ENCODE assay signal across 31 cellular contexts in the genomic region with DNA sequence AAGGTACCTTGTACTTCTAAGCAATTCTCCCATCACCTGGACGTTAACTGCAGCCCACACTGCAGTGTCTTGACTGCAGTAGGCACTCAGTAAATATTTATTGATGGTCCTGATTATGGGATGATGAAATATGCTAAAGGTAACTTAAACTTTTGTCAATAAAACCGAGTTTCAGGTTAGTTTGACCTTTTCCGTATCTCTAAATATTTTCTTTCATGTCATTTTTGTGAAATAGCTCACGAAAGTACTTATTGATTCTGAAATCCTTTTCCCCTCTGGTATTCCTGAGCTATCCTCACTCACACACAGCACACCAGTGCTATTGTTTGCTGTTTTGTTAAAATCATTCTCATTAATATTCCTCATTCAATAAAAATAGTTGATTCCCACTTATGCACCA.
"Had no signal": no experiment of that assay in that cellular context is flagged by ENCODE, and none has a peak within 500 bp of the region (broad histone marks: within the 10 kb centered on the region; RNA-seq: fewer than 3 reads in every experiment).

No MANE protein-coding gene starts in this region.

- H3K27ac ChIP-seq: adrenal gland, body of pancreas, epithelial cell of prostate, esophagus squamous epithelium, WERI-Rb-1 had no signal

- H3K4me1 ChIP-seq: adrenal gland, body of pancreas, esophagus squamous epithelium had no signal

- ATAC-seq: activated CD4-positive, alpha-beta T cell treated with anti-CD3 and anti-CD28 coated beads for 36 hours; activated CD8-positive, alpha-beta memory T cell treated with anti-CD3 and anti-CD28 coated beads, Interleukin-2, amount 10 ng/mL, durations not matched to agents 7 days and 5 days; activated CD8-positive, alpha-beta T cell treated with anti-CD3 and anti-CD28 coated beads, Interleukin-2, amount 10 ng/mL, durations not matched to agents 7 days and 5 days; activated naive CD8-positive, alpha-beta T cell treated with anti-CD3 and anti-CD28 coated beads, Interleukin-2, amount 50 U/mL, for 24 hours; body of pancreas; T-helper 17 cell had no signal

- H3K36me3 ChIP-seq: adrenal gland, esophagus squamous epithelium, WERI-Rb-1 had no signal

- FAIRE-seq: colon, endometrium, endothelial cell of umbilical vein, frontal cortex had no signal

- H3K9me3 ChIP-seq: body of pancreas had no signal

- H3K4me3 ChIP-seq: adrenal gland, body of pancreas, esophagus squamous epithelium had no signal

- H3K27me3 ChIP-seq: adrenal gland, body of pancreas, esophagus squamous epithelium had no signal

- DNase-seq: activated CD4-positive, alpha-beta memory T cell treated with anti-CD3 and anti-CD28 coated beads for 36 hours; activated CD4-positive, alpha-beta T cell treated with anti-CD3 and anti-CD28 coated beads for 36 hours; activated CD4-positive, alpha-beta T cell treated with anti-CD3 and anti-CD28 coated beads, Interleukin-2, amount 10 ng/mL, durations not matched to agents 24 days and 14 days; activated CD4-positive, CD25-positive, alpha-beta regulatory T cell; activated CD4-positive, CD25-positive, alpha-beta regulatory T cell treated with anti-CD3 and anti-CD28 coated beads, Interleukin-2, amount 50 U/mL, for 72 hours; activated CD8-positive, alpha-beta memory T cell treated with anti-CD3 and anti-CD28 coated beads, Interleukin-2, amount 10 ng/mL, durations not matched to agents 7 days and 5 days; activated CD8-positive, alpha-beta memory T cell treated with anti-CD3 and anti-CD28 coated beads, Interleukin-2, amount 50 U/mL, for 4 hours; activated CD8-positive, alpha-beta T cell treated with anti-CD3 and anti-CD28 coated beads, Interleukin-2, amount 10 ng/mL, durations not matched to agents 7 days and 5 days; activated effector memory CD4-positive, alpha-beta T cell treated with anti-CD3 and anti-CD28 coated beads, Interleukin-2, amount 50 U/mL, for 16 hours; activated naive CD4-positive, alpha-beta T cell treated with anti-CD3 and anti-CD28 coated beads for 36 hours; activated naive CD8-positive, alpha-beta T cell treated with anti-CD3 and anti-CD28 coated beads for 36 hours; activated naive CD8-positive, alpha-beta T cell treated with anti-CD3 and anti-CD28 coated beads, Interleukin-2, amount 50 U/mL, for 24 hours; activated T-cell treated with anti-CD3 and anti-CD28 coated beads, Interleukin-2, amount 50 U/mL, for 1 hour; activated T-cell treated with anti-CD3 and anti-CD28 coated beads, Interleukin-2, amount 50 U/mL, for 48 hours; adrenal gland; amygdala; aorta; body of pancreas; caudate nucleus; cortex of kidney; effector CD8-positive, alpha-beta T cell; esophagus squamous epithelium; head of caudate nucleus; T-helper 17 cell; T1000; WERI-Rb-1 had no signal
